ENCODE assay signal across 8 cellular contexts in genomic region chr4:126583509-126583908, GRCh38.
DNase-seq lines count a peak whose midpoint lies in the region; ATAC-seq, FAIRE-seq and TF ChIP-seq lines count a peak whose summit lies in the region.
"Had no signal": no experiment of that assay in that cellular context is flagged by ENCODE, and none has a peak within 500 bp of the region (broad histone marks: within the 10 kb centered on the region; RNA-seq: fewer than 3 reads in every experiment).

No MANE protein-coding gene starts in this region.

- POLR2A ChIA-PET in GM12878 (lab: Charles Lee): no interaction called here

- no CpG with 5 or more reads among the region's 1 CpG for WGBS in GM12878 (ENCODE audit: insufficient coverage, insufficient replicate concordance, low lambda C conversion rate, missing lambda C conversion rate)
- WGBS in mesendoderm (ENCODE audit: extremely low coverage, insufficient coverage, low lambda C conversion rate): no CpG with 5 or more reads among the region's 1 CpG

- FAIRE-seq in GM12878 (lab: Jason Lieb, UNC): no peak

- H3K27ac ChIP-seq in GM12878 (ENCODE audit: control insufficient read depth, insufficient read depth) (no peak overlapping the region), mesendoderm (ENCODE audit: low read depth, low read length) (no peak overlapping the region)

- H2AK5ac ChIP-seq in mesendoderm (ENCODE audit: low read length): no peak overlapping the region

- no peaks in the 10 kb centered on the region for H3K9me3 ChIP-seq in GM12878 (replicated peaks; ENCODE audit: control insufficient read depth, insufficient read depth, low read length)

- in situ Hi-C loops in GM12878 (cut with MboI): no loop called here

- DNase-seq in LNCaP clone FGC (ENCODE audit: low read depth): no peak
- DNase-seq in GM12878 (ENCODE audit: low read depth, low spot score): no peak
- peak; percentile 87 for DNase-seq in mesendoderm
- DNase-seq in cerebellar cortex (ENCODE audit: low spot score): no peak
- no peak for DNase-seq in sciatic nerve (ENCODE audit: low spot score)
- no peak for DNase-seq in anterior cingulate cortex (lab: John Stamatoyannopoulos, UW)
- DNase-seq: activated effector memory CD4-positive, alpha-beta T cell treated with Interleukin-2 at 50 U/mL for 16 hours had no signal

- TF ChIP-seq CTCF in GM12875 (IDR thresholded peaks at IDR 0.05; ENCODE audit: borderline replicate concordance, insufficient read depth, low read depth, low read length) (peak; percentile 34; the same call in 1 of the 2 replicates), LNCaP clone FGC (IDR thresholded peaks at IDR 0.05; ENCODE audit: control insufficient read depth, extremely low read depth, insufficient read depth) (peak; percentile 81), GM12878 (IDR thresholded peaks at IDR 0.05 in 2 of 3, conservative IDR thresholded peaks at IDR 0.05 in 1 of 3; ENCODE audit: control insufficient read depth in 2 of 3, extremely low read depth in 1 of 3, insufficient read depth in 1 of 3, low read depth in 3 of 3, low read length in 3 of 3) (peak in 2 of 3 experiments; percentile 18 to 38; a peak in 4 of 6 replicates)

- intact Hi-C loops in GM12878 (cut with micrococcal nuclease; ENCODE audit: unreplicated experiment) (no loop called here), sciatic nerve (cut with DNase I) (no loop called here)

- H3K4me1 ChIP-seq in GM12878 (ENCODE audit: control insufficient read depth, insufficient read depth, low read length) (no peaks in the 10 kb centered on the region), mesendoderm (ENCODE audit: control insufficient read depth, low read depth, low read length) (no peaks in the 10 kb centered on the region)

- TF ChIP-seq EP300 in GM12878 (IDR thresholded peaks at IDR 0.05; ENCODE audit: borderline replicate concordance in 1 of 2, control insufficient read depth in 1 of 2, low read depth in 2 of 2, low read length in 2 of 2): no peak

- no peak overlapping the region for H3K4me2 ChIP-seq in GM12878 (ENCODE audit: control insufficient read depth, insufficient read depth)
- no peak overlapping the region for H3K4me2 ChIP-seq in mesendoderm (ENCODE audit: low read length)

- peak; percentile 89 for ATAC-seq in GM12878
- ATAC-seq in sciatic nerve: no peak

- 0 out of 2 replicates have a peak, but pooled peaks have one; percentile 7 for TF ChIP-seq RAD21 in GM12878 (IDR thresholded peaks at IDR 0.05; ENCODE audit: insufficient read depth, low read depth, low read length)

- no peak overlapping the region for H2BK15ac ChIP-seq in mesendoderm (replicated peaks; ENCODE audit: low read depth)

- no peak overlapping the region for H4K8ac ChIP-seq in mesendoderm (ENCODE audit: low read depth, low read length)

- H3K18ac ChIP-seq in mesendoderm (ENCODE audit: low read length): no peak overlapping the region

- no peaks in the 10 kb centered on the region for H3K27me3 ChIP-seq in GM12878 (replicated peaks in 1 of 2; ENCODE audit: control insufficient read depth in 2 of 2, insufficient read depth in 2 of 2, low read length in 1 of 2)
- no peaks in the 10 kb centered on the region for H3K27me3 ChIP-seq in mesendoderm (ENCODE audit: insufficient read depth, low read length, poor library complexity)

- H3K4me3 ChIP-seq in GM12875 (ENCODE audit: low read depth, low read length) (no peak overlapping the region), LNCaP clone FGC (ENCODE audit: low read depth, low read length) (no peak overlapping the region), GM12878 (no peak overlapping the region), mesendoderm (ENCODE audit: low read length) (no peak overlapping the region)

- CTCF ChIA-PET in GM12878 (lab: Yijun Ruan, JAX): interaction anchor here (0.7 to 1.1 kb wide), 6 partner anchors 12 to 477 kb away, joined by 3 to 4 read pairs (median 3); no protein-coding TSS in a partner anchor

- H3K4ac ChIP-seq in mesendoderm (ENCODE audit: low read depth, low read length): no peak overlapping the region

- no peak overlapping the region for H2BK5ac ChIP-seq in mesendoderm (ENCODE audit: low read length)

- H3K9ac ChIP-seq in GM12878 (ENCODE audit: control insufficient read depth, insufficient read depth, low read length) (no peak overlapping the region), mesendoderm (ENCODE audit: low read length) (no peak overlapping the region)

- no peak overlapping the region for H3K23ac ChIP-seq in mesendoderm (ENCODE audit: low read length)

- peak overlapping the region; percentile 25 for H3K56ac ChIP-seq in mesendoderm (ENCODE audit: low read length)

- no peaks in the 10 kb centered on the region for H3K36me3 ChIP-seq in GM12878 (ENCODE audit: control insufficient read depth in 2 of 2, insufficient read depth in 2 of 2, low read length in 1 of 2)
- no peaks in the 10 kb centered on the region for H3K36me3 ChIP-seq in mesendoderm (ENCODE audit: control insufficient read depth, insufficient read depth, low read length)

- H4K20me1 ChIP-seq in GM12878 (ENCODE audit: control insufficient read depth, insufficient read depth): no peaks in the 10 kb centered on the region

- H3K79me2 ChIP-seq in GM12878 (ENCODE audit: control insufficient read depth, insufficient read depth, low read length) (no peaks in the 10 kb centered on the region), mesendoderm (ENCODE audit: control insufficient read depth, insufficient read depth, low read length) (no peaks in the 10 kb centered on the region)

- RAD21 ChIA-PET in GM12878 (lab: Charles Lee; ENCODE audit: unreplicated experiment): interaction anchor here (0.6 kb wide), 1 partner anchor 444 kb away, joined by 4 read pairs; no protein-coding TSS in a partner anchor

- BruUV-seq in GM12878 (replicated peaks; lab: Mats Ljungman, UMichigan): no TSS peak

- H3K79me1 ChIP-seq in mesendoderm (ENCODE audit: low read length): no peaks in the 10 kb centered on the region

- no peak overlapping the region for H2AFZ ChIP-seq in GM12878 (ENCODE audit: control insufficient read depth, low read depth, low read length)

- no peak for TF ChIP-seq POLR2A in GM12878 (IDR thresholded peaks at IDR 0.05; ENCODE audit: low read depth, low read length)

- no peak overlapping the region for H4K5ac ChIP-seq in mesendoderm (ENCODE audit: low read length)

- no peak overlapping the region for H2BK120ac ChIP-seq in mesendoderm (ENCODE audit: low read depth, low read length)

- SMC1A ChIA-PET in GM12878 (lab: Charles Lee; ENCODE audit: uncharacterized antibody, unreplicated experiment): interaction anchor here (0.7 to 1.3 kb wide), 3 partner anchors 477 to 1272 kb away, joined by 3 to 4 read pairs (median 4); no protein-coding TSS in a partner anchor

TF ChIP-seq in GM12878, 131 proteins besides CTCF, POLR2A, EP300 and RAD21 (continues in another document):
- TF ChIP-seq CHD2 (IDR thresholded peaks at IDR 0.05; ENCODE audit: borderline replicate concordance, low read depth, low read length) (no peak), BCL11A (IDR thresholded peaks at IDR 0.05; ENCODE audit: low read depth, low read length) (no peak), ESRRA (IDR thresholded peaks at IDR 0.05; ENCODE audit: low read length) (no peak), GABPA (IDR thresholded peaks at IDR 0.05; ENCODE audit: low read depth) (no peak), USF1 (IDR thresholded peaks at IDR 0.05; ENCODE audit: borderline replicate concordance, extremely low read length, insufficient read depth, low read depth, low read length) (no peak), NBN (IDR thresholded peaks at IDR 0.05) (no peak), MTA3 (IDR thresholded peaks at IDR 0.05; ENCODE audit: borderline replicate concordance, low read length) (no peak), BRCA1 (IDR thresholded peaks at IDR 0.05; ENCODE audit: low read depth, low read length) (no peak), PAX5 (IDR thresholded peaks at IDR 0.05; ENCODE audit: borderline replicate concordance, low read depth, low read length) (no peak), ZNF274 (IDR thresholded peaks at IDR 0.05; ENCODE audit: insufficient read depth, insufficient read length) (no peak), RELA (IDR thresholded peaks at IDR 0.05; ENCODE audit: borderline replicate concordance, partially characterized antibody) (no peak), KAT2A (conservative IDR thresholded peaks at IDR 0.05; ENCODE audit: control insufficient read depth, low read depth, low read length) (no peak), CBX3 (IDR thresholded peaks at IDR 0.05; ENCODE audit: borderline replicate concordance, low read depth) (no peak), IRF5 (IDR thresholded peaks at IDR 0.05; ENCODE audit: borderline replicate concordance) (no peak)

Comparison
In these comparisons a context has a peak if more than half of its experiments do, and no peak if none do; other contexts are left out.
1. CTCF ChIP-seq: peak in every context shown above with its lines; median percentile 81 in LNCaP clone FGC; 34 in GM12875; 28 in GM12878.